Comparison of ENCODE assay signal across 8 cellular contexts in the genomic region with DNA sequence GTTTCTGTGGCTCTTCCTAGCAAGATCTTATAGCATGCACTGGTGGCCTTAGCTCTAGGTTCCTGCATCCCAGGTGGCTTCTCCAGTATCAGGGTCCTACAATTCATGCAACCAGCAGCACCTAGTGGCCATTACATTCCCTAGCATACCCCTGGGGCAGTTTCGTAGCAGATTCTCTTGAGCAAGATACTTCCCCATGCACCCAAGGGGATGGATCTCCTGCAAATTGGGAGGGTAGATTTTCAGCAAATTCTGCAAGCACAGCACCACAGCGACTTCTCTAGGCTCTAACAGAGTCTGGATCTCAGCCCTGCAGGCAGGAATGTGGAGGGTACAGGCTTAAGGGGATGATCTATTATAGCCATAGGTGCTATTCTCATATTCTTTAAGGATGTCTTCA. TPM values are rescaled to one million over a fixed set of nuclear protein-coding genes. Genes with fewer than 3 reads are reported as not detected.
DNase-seq lines count a peak whose midpoint lies in the region; ATAC-seq and TF ChIP-seq lines count a peak whose summit lies in the region.

No MANE protein-coding gene starts in this region.

- H3K27me3 Mint-ChIP-seq in activated CD4-positive, alpha-beta T cell treated with anti-CD3 and anti-CD28 coated beads for 36 hours = no peaks in the 10 kb centered on the region

- no peaks in the 10 kb centered on the region for H3K4me1 Mint-ChIP-seq in activated CD4-positive, alpha-beta T cell treated with anti-CD3 and anti-CD28 coated beads for 36 hours

- peak; percentile 63 for ATAC-seq in activated CD4-positive, alpha-beta T cell treated with anti-CD3 and anti-CD28 coated beads for 36 hours
- ATAC-seq in GM18861 (IDR thresholded peaks at IDR 0.05; ENCODE audit: unreplicated experiment) (no peak), GM19463 (IDR thresholded peaks at IDR 0.05; ENCODE audit: unreplicated experiment) (no peak)

- CTCF ChIA-PET in activated CD4-positive, alpha-beta T cell treated with anti-CD3 and anti-CD28 coated beads for 36 hours (lab: Charles Lee) = interaction anchor here (0.7 to 1.2 kb wide), 7 partner anchors 11 to 465 kb away, joined by 3 to 5 read pairs (median 3); no protein-coding TSS in a partner anchor

- POLR2A ChIA-PET in activated CD4-positive, alpha-beta T cell treated with anti-CD3 and anti-CD28 coated beads for 36 hours (lab: Charles Lee) = interaction anchor here (0.6 kb wide), 1 partner anchor 328 kb away, joined by 3 read pairs; no protein-coding TSS in a partner anchor

- H3K4me3 Mint-ChIP-seq in activated CD4-positive, alpha-beta T cell treated with anti-CD3 and anti-CD28 coated beads for 36 hours = no peak overlapping the region

- H3K27ac Mint-ChIP-seq in activated CD4-positive, alpha-beta T cell treated with anti-CD3 and anti-CD28 coated beads for 36 hours = no peak overlapping the region

- H3K9me3 Mint-ChIP-seq in activated CD4-positive, alpha-beta T cell treated with anti-CD3 and anti-CD28 coated beads for 36 hours (ENCODE audit: low read depth) = no peaks in the 10 kb centered on the region

- DNase-seq in activated CD4-positive, alpha-beta T cell treated with anti-CD3 and anti-CD28 coated beads for 36 hours = peak; percentile 23
- no peak for DNase-seq in activated CD4-positive, alpha-beta T cell treated with anti-CD3 and anti-CD28 coated beads, Interleukin-2, amount 50 U/mL, for 1 hour
- DNase-seq in HFF-Myc (ENCODE audit: extremely low read depth, low read depth) (no peak), OCI-M1 (lab: John Stamatoyannopoulos, UW) (peak; percentile 62), germinal center (ENCODE audit: low spot score) (peak; percentile 19)
- DNase-seq in stimulated activated CD4-positive, alpha-beta T cell treated with anti-CD3 and anti-CD28 coated beads, Interleukin-2, amount 100 ng/mL, for 48 hours = no peak

- TF ChIP-seq CTCF in HFF-Myc (IDR thresholded peaks at IDR 0.05; ENCODE audit: low read depth, low read length, missing control alignments) = peak; percentile 64

- intact Hi-C loops in activated CD4-positive, alpha-beta T cell treated with anti-CD3 and anti-CD28 coated beads for 36 hours (cut with DNase I, micrococcal nuclease) = no loop called here

- H3K4me3 ChIP-seq in HFF-Myc (replicated peaks; ENCODE audit: low read depth, low read length) = no peak overlapping the region

- peaks cover 32% of the 10 kb centered on the region for H3K36me3 Mint-ChIP-seq in activated CD4-positive, alpha-beta T cell treated with anti-CD3 and anti-CD28 coated beads for 36 hours (ENCODE audit: low read depth)

RNA-seq across cellular contexts. Expression of a gene that starts 13.1 kb away (rescaled TPM):
- 1 to 10 TPM; 1.8 to 3.7 TPM for total RNA-seq in activated CD4-positive, alpha-beta T cell treated with anti-CD3 and anti-CD28 coated beads for 36 hours

RNA-seq across cellular contexts. Expression of a gene that starts 44.0 kb away (rescaled TPM):
- 10 to 100 TPM; 30.6 to 31.2 TPM for total RNA-seq in activated CD4-positive, alpha-beta T cell treated with anti-CD3 and anti-CD28 coated beads for 36 hours

Comparison
In these comparisons a context has a peak if more than half of its experiments do, and no peak if none do; other contexts are left out.
1. DNase-seq: peak in activated CD4-positive, alpha-beta T cell treated with anti-CD3 and anti-CD28 coated beads for 36 hours (single experiment), OCI-M1 (single experiment) and germinal center (single experiment); none in activated CD4-positive, alpha-beta T cell treated with anti-CD3 and anti-CD28 coated beads, Interleukin-2, amount 50 U/mL, for 1 hour (single experiment), HFF-Myc (single experiment) and stimulated activated CD4-positive, alpha-beta T cell treated with anti-CD3 and anti-CD28 coated beads, Interleukin-2, amount 100 ng/mL, for 48 hours (0 of 2).